ENCODE assay signal across 8 cellular contexts in the genomic region with DNA sequence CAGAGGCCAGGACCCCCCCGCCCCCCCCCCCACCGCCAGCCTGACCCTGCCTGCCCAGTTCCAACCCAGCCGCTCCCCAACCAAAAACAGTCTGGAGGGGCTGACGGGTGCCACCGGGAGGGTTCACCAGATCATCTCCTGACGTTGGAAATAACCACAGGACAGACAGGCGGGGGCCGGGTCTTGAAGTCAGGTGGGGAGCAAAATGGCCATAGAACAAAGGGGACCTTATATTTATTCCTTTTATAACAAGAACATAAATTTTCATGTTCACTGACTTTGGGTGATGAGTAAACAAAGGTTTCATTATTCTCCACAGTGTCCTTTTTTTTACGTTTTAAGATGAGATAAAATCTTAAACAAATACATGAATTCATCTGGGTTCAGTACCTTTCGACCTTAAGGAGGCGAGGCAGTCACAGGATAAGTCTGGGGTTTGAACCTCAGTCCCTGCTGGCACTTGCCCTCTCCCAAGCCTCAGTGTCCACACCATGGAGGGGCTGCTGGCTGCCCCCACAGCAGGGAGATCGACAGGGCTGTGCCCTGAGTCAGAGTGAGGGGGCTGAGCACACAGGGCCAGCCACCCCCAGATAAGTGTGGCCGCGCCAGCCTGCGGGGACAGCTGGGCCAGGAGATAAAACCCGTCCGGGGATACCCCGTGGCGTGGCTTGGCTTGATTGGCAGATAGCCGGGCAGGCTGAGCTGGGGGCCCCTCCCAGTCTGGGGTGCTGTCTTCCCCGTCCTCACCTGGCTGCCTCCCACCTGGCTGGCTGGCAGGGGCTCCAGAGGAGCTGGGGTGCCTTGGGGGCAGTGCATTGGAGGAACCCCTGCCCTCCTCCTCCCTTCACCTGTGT. TPM values are rescaled to one million over a fixed set of nuclear protein-coding genes. Genes with fewer than 3 reads are reported as not detected.
DNase-seq lines count a peak whose midpoint lies in the region; ATAC-seq and TF ChIP-seq lines count a peak whose summit lies in the region.

No MANE protein-coding gene starts in this region.

- DNase-seq in Calu3, result peak; percentile 83
- peak in 1 of 2 donors; percentile 31 for DNase-seq in central memory CD8-positive, alpha-beta T cell (ENCODE audit: low spot score in 2 of 2)
- DNase-seq in trophoblast cell, result no peak
- DNase-seq in foreskin fibroblast, result no peak

- TSS peak; percentile 82 for BruUV-seq in Calu3 (replicated peaks; lab: Mats Ljungman, UMichigan)

- peak; percentile 3 for ATAC-seq in central memory CD8-positive, alpha-beta T cell (replicated peaks; ENCODE audit: extremely low read depth, poor library complexity, severe bottlenecking)
- ATAC-seq in HG02852 (IDR thresholded peaks at IDR 0.05; ENCODE audit: unreplicated experiment), result no peak
- ATAC-seq in GM18858 (IDR thresholded peaks at IDR 0.05; ENCODE audit: unreplicated experiment), result no peak
- no peak for ATAC-seq in HG03521 (IDR thresholded peaks at IDR 0.05; ENCODE audit: unreplicated experiment)

- H2BK12ac ChIP-seq in trophoblast cell (ENCODE audit: low read length), result peak overlapping the region; percentile 62

- no peaks in the 10 kb centered on the region for H3K27me3 ChIP-seq in OCI-LY3 (ENCODE audit: low read depth, low read length)
- H3K27me3 ChIP-seq in trophoblast cell (ENCODE audit: insufficient read depth, low read length), result no peaks in the 10 kb centered on the region

- H3K27ac ChIP-seq in OCI-LY3 (ENCODE audit: low read length) (peak overlapping the region; percentile 60), trophoblast cell (ENCODE audit: low read depth, low read length) (peak overlapping the region; percentile 89)

- H3K9ac ChIP-seq in OCI-LY3 (ENCODE audit: low read length) (peak overlapping the region; percentile 38), trophoblast cell (ENCODE audit: low read length) (no peak overlapping the region)

- peaks cover 89% of the 10 kb centered on the region for H4K20me1 ChIP-seq in OCI-LY3 (ENCODE audit: insufficient read depth, low read length)

- H3K9me3 Mint-ChIP-seq in Calu3 (ENCODE audit: low read depth, unreplicated experiment), result no peaks in the 10 kb centered on the region
- no peaks in the 10 kb centered on the region for H3K9me3 Mint-ChIP-seq in central memory CD8-positive, alpha-beta T cell

- CTCF ChIA-PET in Calu3 (lab: Charles Lee), result interaction anchor here (0.5 to 1.6 kb wide), 6 partner anchors 13 to 75 kb away, joined by 4 to 9 read pairs (median 6); no protein-coding TSS in a partner anchor

- H4K91ac ChIP-seq in trophoblast cell (ENCODE audit: low read depth, low read length), result peak overlapping the region; percentile 78

- peaks cover 97% of the 10 kb centered on the region for H3K79me2 ChIP-seq in OCI-LY3 (ENCODE audit: low read length)
- H3K79me2 ChIP-seq in trophoblast cell (ENCODE audit: control insufficient read depth, insufficient read depth, low read length, poor library complexity), result peaks cover 35% of the 10 kb centered on the region

- H2AFZ ChIP-seq in OCI-LY3 (ENCODE audit: low read depth, low read length) (no peak overlapping the region), trophoblast cell (ENCODE audit: insufficient read depth, low read length, poor library complexity) (no peak overlapping the region)

- H2AK5ac ChIP-seq in trophoblast cell (ENCODE audit: low read length), result peak overlapping the region; percentile 66

- H4K12ac ChIP-seq in trophoblast cell (ENCODE audit: low read depth, low read length), result no peak overlapping the region

- H3K4me2 ChIP-seq in OCI-LY3 (ENCODE audit: low read length) (peak overlapping the region; percentile 67), trophoblast cell (ENCODE audit: low read length) (peak overlapping the region; percentile 30)

- intact Hi-C loops in Calu3 (cut with micrococcal nuclease; ENCODE audit: unreplicated experiment), result loop anchor here (5.0 kb wide), 1 partner anchor 77 kb away; no protein-coding TSS in a partner anchor

- TF ChIP-seq CTCF in Calu3 (IDR thresholded peaks at IDR 0.05; ENCODE audit: unreplicated experiment) (no peak), OCI-LY3 (IDR thresholded peaks at IDR 0.05; ENCODE audit: low read depth, low read length) (no peak), foreskin fibroblast (IDR thresholded peaks at IDR 0.05; ENCODE audit: low read depth, low read length) (no peak)

- H3K36me3 Mint-ChIP-seq in Calu3 (ENCODE audit: insufficient read depth, unreplicated experiment), result peaks cover 100% of the 10 kb centered on the region
- peaks cover 43% of the 10 kb centered on the region for H3K36me3 Mint-ChIP-seq in central memory CD8-positive, alpha-beta T cell (ENCODE audit: insufficient read depth)

- no peaks in the 10 kb centered on the region for H3K9me3 ChIP-seq in OCI-LY3 (ENCODE audit: insufficient read depth, low read length)
- peaks cover 4% of the 10 kb centered on the region for H3K9me3 ChIP-seq in trophoblast cell (ENCODE audit: insufficient read depth, low read depth, low read length)

- H3K4me3 ChIP-seq in OCI-LY3 (ENCODE audit: low read length) (peak overlapping the region; percentile 24; the same call in 1 of the 2 replicates), trophoblast cell (ENCODE audit: low read depth, low read length) (no peak overlapping the region), foreskin fibroblast (ENCODE audit: low read depth in 1 of 2, low read length in 2 of 2) (peak overlapping the region in 1 of 2 donors; percentile 37)

- peaks cover 80% of the 10 kb centered on the region for H3K4me1 Mint-ChIP-seq in Calu3 (ENCODE audit: low read depth, unreplicated experiment)
- H3K4me1 Mint-ChIP-seq in central memory CD8-positive, alpha-beta T cell, result peaks cover 42% of the 10 kb centered on the region

- peak overlapping the region; percentile 54 for H3K4me3 Mint-ChIP-seq in Calu3 (ENCODE audit: low read depth, unreplicated experiment)
- peak overlapping the region; percentile 63 for H3K4me3 Mint-ChIP-seq in central memory CD8-positive, alpha-beta T cell

- H3K4me1 ChIP-seq in OCI-LY3 (ENCODE audit: low read length), result peaks cover 61% of the 10 kb centered on the region
- peaks cover 67 to 74% of the 10 kb centered on the region in 2 experiments for H3K4me1 ChIP-seq in trophoblast cell (ENCODE audit: control insufficient read depth in 1 of 2, insufficient read depth in 2 of 2, low read length in 2 of 2)

- H3K18ac ChIP-seq in trophoblast cell (ENCODE audit: low read length), result peak overlapping the region; percentile 76

- H3K27ac Mint-ChIP-seq in Calu3 (ENCODE audit: unreplicated experiment), result peak overlapping the region; percentile 89
- peak overlapping the region; percentile 93 for H3K27ac Mint-ChIP-seq in central memory CD8-positive, alpha-beta T cell (ENCODE audit: low read depth)

- H3K23ac ChIP-seq in trophoblast cell (ENCODE audit: low read length), result no peak overlapping the region

- H3K14ac ChIP-seq in trophoblast cell (ENCODE audit: low read length), result peak overlapping the region; percentile 59

- peak overlapping the region; percentile 46 for H3K4ac ChIP-seq in trophoblast cell (ENCODE audit: low read depth, low read length)

- H2BK120ac ChIP-seq in trophoblast cell (ENCODE audit: insufficient read depth, low read length, poor library complexity), result peak overlapping the region; percentile 63

- peak overlapping the region; percentile 84 for H2BK5ac ChIP-seq in trophoblast cell (ENCODE audit: low read depth, low read length, poor library complexity)

- WGBS in trophoblast cell (ENCODE audit: extremely low coverage, insufficient coverage, insufficient read length), result no CpG with 5 or more reads among the region's 21 CpGs

- peaks cover 48% of the 10 kb centered on the region for H3K36me3 ChIP-seq in OCI-LY3 (replicated peaks; ENCODE audit: low read depth, low read length)
- peaks cover 45 to 55% of the 10 kb centered on the region in 2 experiments for H3K36me3 ChIP-seq in trophoblast cell (ENCODE audit: control insufficient read depth in 1 of 2, insufficient read depth in 2 of 2, low read length in 2 of 2)

- H3K79me1 ChIP-seq in trophoblast cell (ENCODE audit: low read length), result peaks cover 51% of the 10 kb centered on the region

- H4K8ac ChIP-seq in trophoblast cell (ENCODE audit: low read depth, low read length), result peak overlapping the region; percentile 52

- no peaks in the 10 kb centered on the region for H3K27me3 Mint-ChIP-seq in Calu3 (ENCODE audit: unreplicated experiment)
- no peaks in the 10 kb centered on the region for H3K27me3 Mint-ChIP-seq in central memory CD8-positive, alpha-beta T cell

RNA-seq across cellular contexts. Expression of a gene that starts 15.0 kb away (rescaled TPM):
- total RNA-seq in Calu3 (2022), result 379 and 501 TPM in 2 replicates
- polyA plus RNA-seq in trophoblast cell (2013), result 379 and 403 TPM in 2 replicates
